1 cellular context compared by ENCODE assay signal in genomic region chr22:50146440-50147228, GRCh38.
TF ChIP-seq lines count a peak whose summit lies in the region.

No MANE protein-coding gene starts in this region.

TF ChIP-seq in HepG2, 621 proteins besides CTCF, POLR2A, EP300 and RAD21 (continued from another document and continues in another):
- TF ChIP-seq ZNF513 (CRISPR knock-in tag; conservative IDR thresholded peaks at IDR 0.05): no peak
- TF ChIP-seq ZNF367 (CRISPR knock-in tag; IDR thresholded peaks at IDR 0.05; ENCODE audit: borderline replicate concordance): no peak
- 0 out of 2 replicates have a peak, but pooled peaks have one; percentile 16 for TF ChIP-seq ZNF431 (CRISPR knock-in tag; IDR thresholded peaks at IDR 0.05; ENCODE audit: borderline replicate concordance, low read depth)
- TF ChIP-seq PAWR (CRISPR knock-in tag; IDR thresholded peaks at IDR 0.05; ENCODE audit: borderline replicate concordance): no peak
- TF ChIP-seq PLRG1 (conservative IDR thresholded peaks at IDR 0.05): no peak
- TF ChIP-seq ATF2 (CRISPR knock-in tag; IDR thresholded peaks at IDR 0.05): no peak; the same call in 1 of the 2 replicates
- no peak for TF ChIP-seq MZF1 (CRISPR knock-in tag; IDR thresholded peaks at IDR 0.05; ENCODE audit: borderline replicate concordance)
- TF ChIP-seq, protein P1, sequence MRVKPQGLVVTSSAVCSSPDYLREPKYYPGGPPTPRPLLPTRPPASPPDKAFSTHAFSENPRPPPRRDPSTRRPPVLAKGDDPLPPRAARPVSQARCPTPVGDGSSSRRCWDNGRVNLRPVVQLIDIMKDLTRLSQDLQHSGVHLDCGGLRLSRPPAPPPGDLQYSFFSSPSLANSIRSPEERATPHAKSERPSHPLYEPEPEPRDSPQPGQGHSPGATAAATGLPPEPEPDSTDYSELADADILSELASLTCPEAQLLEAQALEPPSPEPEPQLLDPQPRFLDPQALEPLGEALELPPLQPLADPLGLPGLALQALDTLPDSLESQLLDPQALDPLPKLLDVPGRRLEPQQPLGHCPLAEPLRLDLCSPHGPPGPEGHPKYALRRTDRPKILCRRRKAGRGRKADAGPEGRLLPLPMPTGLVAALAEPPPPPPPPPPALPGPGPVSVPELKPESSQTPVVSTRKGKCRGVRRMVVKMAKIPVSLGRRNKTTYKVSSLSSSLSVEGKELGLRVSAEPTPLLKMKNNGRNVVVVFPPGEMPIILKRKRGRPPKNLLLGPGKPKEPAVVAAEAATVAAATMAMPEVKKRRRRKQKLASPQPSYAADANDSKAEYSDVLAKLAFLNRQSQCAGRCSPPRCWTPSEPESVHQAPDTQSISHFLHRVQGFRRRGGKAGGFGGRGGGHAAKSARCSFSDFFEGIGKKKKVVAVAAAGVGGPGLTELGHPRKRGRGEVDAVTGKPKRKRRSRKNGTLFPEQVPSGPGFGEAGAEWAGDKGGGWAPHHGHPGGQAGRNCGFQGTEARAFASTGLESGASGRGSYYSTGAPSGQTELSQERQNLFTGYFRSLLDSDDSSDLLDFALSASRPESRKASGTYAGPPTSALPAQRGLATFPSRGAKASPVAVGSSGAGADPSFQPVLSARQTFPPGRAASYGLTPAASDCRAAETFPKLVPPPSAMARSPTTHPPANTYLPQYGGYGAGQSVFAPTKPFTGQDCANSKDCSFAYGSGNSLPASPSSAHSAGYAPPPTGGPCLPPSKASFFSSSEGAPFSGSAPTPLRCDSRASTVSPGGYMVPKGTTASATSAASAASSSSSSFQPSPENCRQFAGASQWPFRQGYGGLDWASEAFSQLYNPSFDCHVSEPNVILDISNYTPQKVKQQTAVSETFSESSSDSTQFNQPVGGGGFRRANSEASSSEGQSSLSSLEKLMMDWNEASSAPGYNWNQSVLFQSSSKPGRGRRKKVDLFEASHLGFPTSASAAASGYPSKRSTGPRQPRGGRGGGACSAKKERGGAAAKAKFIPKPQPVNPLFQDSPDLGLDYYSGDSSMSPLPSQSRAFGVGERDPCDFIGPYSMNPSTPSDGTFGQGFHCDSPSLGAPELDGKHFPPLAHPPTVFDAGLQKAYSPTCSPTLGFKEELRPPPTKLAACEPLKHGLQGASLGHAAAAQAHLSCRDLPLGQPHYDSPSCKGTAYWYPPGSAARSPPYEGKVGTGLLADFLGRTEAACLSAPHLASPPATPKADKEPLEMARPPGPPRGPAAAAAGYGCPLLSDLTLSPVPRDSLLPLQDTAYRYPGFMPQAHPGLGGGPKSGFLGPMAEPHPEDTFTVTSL (CRISPR knock-in tag; IDR thresholded peaks at IDR 0.05; ENCODE audit: borderline replicate concordance): no peak
- TF ChIP-seq, protein P2, sequence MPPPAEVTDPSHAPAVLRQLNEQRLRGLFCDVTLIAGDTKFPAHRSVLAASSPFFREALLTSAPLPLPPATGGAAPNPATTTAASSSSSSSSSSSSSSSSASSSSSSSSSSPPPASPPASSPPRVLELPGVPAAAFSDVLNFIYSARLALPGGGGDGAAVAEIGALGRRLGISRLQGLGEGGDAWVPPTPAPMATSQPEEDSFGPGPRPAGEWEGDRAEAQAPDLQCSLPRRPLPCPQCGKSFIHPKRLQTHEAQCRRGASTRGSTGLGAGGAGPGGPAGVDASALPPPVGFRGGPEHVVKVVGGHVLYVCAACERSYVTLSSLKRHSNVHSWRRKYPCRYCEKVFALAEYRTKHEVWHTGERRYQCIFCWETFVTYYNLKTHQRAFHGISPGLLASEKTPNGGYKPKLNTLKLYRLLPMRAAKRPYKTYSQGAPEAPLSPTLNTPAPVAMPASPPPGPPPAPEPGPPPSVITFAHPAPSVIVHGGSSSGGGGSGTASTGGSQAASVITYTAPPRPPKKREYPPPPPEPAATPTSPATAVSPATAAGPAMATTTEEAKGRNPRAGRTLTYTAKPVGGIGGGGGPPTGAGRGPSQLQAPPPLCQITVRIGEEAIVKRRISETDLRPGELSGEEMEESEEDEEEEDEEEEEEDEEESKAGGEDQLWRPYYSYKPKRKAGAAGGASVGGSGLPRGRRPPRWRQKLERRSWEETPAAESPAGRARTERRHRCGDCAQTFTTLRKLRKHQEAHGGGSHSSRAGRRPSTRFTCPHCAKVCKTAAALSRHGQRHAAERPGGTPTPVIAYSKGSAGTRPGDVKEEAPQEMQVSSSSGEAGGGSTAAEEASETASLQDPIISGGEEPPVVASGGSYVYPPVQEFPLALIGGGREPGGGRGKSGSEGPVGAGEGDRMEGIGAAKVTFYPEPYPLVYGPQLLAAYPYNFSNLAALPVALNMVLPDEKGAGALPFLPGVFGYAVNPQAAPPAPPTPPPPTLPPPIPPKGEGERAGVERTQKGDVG (CRISPR knock-in tag; IDR thresholded peaks at IDR 0.05; ENCODE audit: borderline replicate concordance): no peak
- TF ChIP-seq ZNF556 (CRISPR knock-in tag; IDR thresholded peaks at IDR 0.05; ENCODE audit: borderline replicate concordance): no peak
- no peak for TF ChIP-seq ZNF672 (CRISPR knock-in tag; IDR thresholded peaks at IDR 0.05)
- no peak for TF ChIP-seq ZNF451 (CRISPR knock-in tag; IDR thresholded peaks at IDR 0.05)
- TF ChIP-seq, protein P3, sequence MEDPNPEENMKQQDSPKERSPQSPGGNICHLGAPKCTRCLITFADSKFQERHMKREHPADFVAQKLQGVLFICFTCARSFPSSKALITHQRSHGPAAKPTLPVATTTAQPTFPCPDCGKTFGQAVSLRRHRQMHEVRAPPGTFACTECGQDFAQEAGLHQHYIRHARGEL (CRISPR knock-in tag; IDR thresholded peaks at IDR 0.05): no peak
- TF ChIP-seq ZMYM2 (CRISPR knock-in tag; IDR thresholded peaks at IDR 0.05): peak; percentile 82; the same call in 1 of the 2 replicates
- no peak for TF ChIP-seq ETV5 (CRISPR knock-in tag; IDR thresholded peaks at IDR 0.05; ENCODE audit: borderline replicate concordance)
- no peak for TF ChIP-seq FOXK1 (CRISPR knock-in tag; IDR thresholded peaks at IDR 0.05; ENCODE audit: borderline replicate concordance, low read depth)
- no peak for TF ChIP-seq THAP8 (CRISPR knock-in tag; IDR thresholded peaks at IDR 0.05; ENCODE audit: borderline replicate concordance)
- peak; percentile 49; the same call in 1 of the 2 replicates for TF ChIP-seq DR1 (CRISPR knock-in tag; IDR thresholded peaks at IDR 0.05)
- no peak for TF ChIP-seq SNAPC4 (CRISPR knock-in tag; IDR thresholded peaks at IDR 0.05)
- TF ChIP-seq ZHX2 (IDR thresholded peaks at IDR 0.05; ENCODE audit: low read depth): 0 out of 2 replicates have a peak, but pooled peaks have one; percentile 44
- TF ChIP-seq ZHX2 (CRISPR knock-in tag; IDR thresholded peaks at IDR 0.05; ENCODE audit: borderline replicate concordance): no peak
- no peak for TF ChIP-seq CREB3 (CRISPR knock-in tag; IDR thresholded peaks at IDR 0.05)
- TF ChIP-seq ZNF121 (CRISPR knock-in tag; IDR thresholded peaks at IDR 0.05): no peak
- no peak for TF ChIP-seq WIZ (CRISPR knock-in tag; IDR thresholded peaks at IDR 0.05)
- no peak for TF ChIP-seq ZNF564 (CRISPR knock-in tag; IDR thresholded peaks at IDR 0.05)
- peak; percentile 51; the same call in 1 of the 2 replicates for TF ChIP-seq HOXD1 (CRISPR knock-in tag; IDR thresholded peaks at IDR 0.05)
- no peak for TF ChIP-seq SOX5 (CRISPR knock-in tag; IDR thresholded peaks at IDR 0.05; ENCODE audit: borderline replicate concordance)
